ENCODE assay signal across 8 cellular contexts in genomic region chr19:916645-917322, GRCh38. TPM values are rescaled to one million over a fixed set of nuclear protein-coding genes. Genes with fewer than 3 reads are reported as not detected.
A peak's percentile ranks its signal among the peaks of the same experiment; 100 is the strongest.
DNase-seq lines count a peak whose midpoint lies in the region; ATAC-seq and TF ChIP-seq lines count a peak whose summit lies in the region.

No MANE protein-coding gene starts in this region.

- no TSS peak for BruUV-seq in HCT116 (replicated peaks; lab: Mats Ljungman, UMichigan)

- H3K9me3 ChIP-seq in AG04450 (ENCODE audit: control insufficient read depth, insufficient read depth, low read length) (peaks cover under 1% of the 10 kb centered on the region; the same call in 1 of the 2 replicates), HCT116 (ENCODE audit: control insufficient read depth in 1 of 2, insufficient read depth in 1 of 2, low read depth in 1 of 2, low read length in 2 of 2) (no peaks in the 10 kb centered on the region)

- TF ChIP-seq POLR2A in HCT116 (IDR thresholded peaks at IDR 0.05; ENCODE audit: borderline replicate concordance, extremely low read depth, insufficient read depth, insufficient read length), result no peak

- H3K9ac ChIP-seq in HCT116 (ENCODE audit: low read length), result peak overlapping the region; percentile 71

- TF ChIP-seq RAD21 in HCT116 (IDR thresholded peaks at IDR 0.05; ENCODE audit: low read depth), result no peak

- H3K4me3 Mint-ChIP-seq in activated T-cell treated with anti-CD3 and anti-CD28 coated beads, Interleukin-2, amount 50 U/mL, for 72 hours, result peak overlapping the region; percentile 40 to 53
- peak overlapping the region; percentile 37 to 48 (median 44) for H3K4me3 Mint-ChIP-seq in nephron
- H3K4me3 Mint-ChIP-seq in natural killer cell treated with Interleukin-12 subunit alpha and Interleukin-12 subunit beta and Interleukin-15 and Interleukin-18, amount 100 ng/mL, for 72 hours, result no peak overlapping the region

- H3K27ac Mint-ChIP-seq in activated T-cell treated with anti-CD3 and anti-CD28 coated beads, Interleukin-2, amount 50 U/mL, for 72 hours, result no peak overlapping the region
- no peak overlapping the region for H3K27ac Mint-ChIP-seq in nephron
- H3K27ac Mint-ChIP-seq in natural killer cell treated with Interleukin-12 subunit alpha and Interleukin-12 subunit beta and Interleukin-15 and Interleukin-18, amount 100 ng/mL, for 72 hours, result no peak overlapping the region

- no peaks in the 10 kb centered on the region for H3K9me3 Mint-ChIP-seq in activated T-cell treated with anti-CD3 and anti-CD28 coated beads, Interleukin-2, amount 50 U/mL, for 72 hours
- H3K9me3 Mint-ChIP-seq in nephron, result no peaks in the 10 kb centered on the region
- H3K9me3 Mint-ChIP-seq in natural killer cell treated with Interleukin-12 subunit alpha and Interleukin-12 subunit beta and Interleukin-15 and Interleukin-18, amount 100 ng/mL, for 72 hours, result no peaks in the 10 kb centered on the region

- H3K9me2 ChIP-seq in HCT116 (ENCODE audit: insufficient read depth), result no peaks in the 10 kb centered on the region

- H2AFZ ChIP-seq in HCT116 (ENCODE audit: low read depth, low read length, poor library complexity, severe bottlenecking), result peak overlapping the region; percentile 40

- ATAC-seq in HCT116, result peak; percentile 48
- no peak for ATAC-seq in activated T-cell treated with anti-CD3 and anti-CD28 coated beads, Interleukin-2, amount 50 U/mL, for 72 hours (replicated peaks in 1 of 2)
- no peak for ATAC-seq in GM18907 (IDR thresholded peaks at IDR 0.05; ENCODE audit: unreplicated experiment)
- no peak for ATAC-seq in natural killer cell treated with Interleukin-12 subunit alpha and Interleukin-12 subunit beta and Interleukin-15 and Interleukin-18, amount 100 ng/mL, for 72 hours

- H3K27me3 Mint-ChIP-seq in activated T-cell treated with anti-CD3 and anti-CD28 coated beads, Interleukin-2, amount 50 U/mL, for 72 hours (ENCODE audit: low read depth), result no peaks in the 10 kb centered on the region
- H3K27me3 Mint-ChIP-seq in nephron (ENCODE audit: low read depth), result peaks cover 52% of the 10 kb centered on the region
- H3K27me3 Mint-ChIP-seq in natural killer cell treated with Interleukin-12 subunit alpha and Interleukin-12 subunit beta and Interleukin-15 and Interleukin-18, amount 100 ng/mL, for 72 hours, result peaks cover 0 to 6% of the 10 kb centered on the region in 2 donors

- RAD21 ChIA-PET in HCT116 (lab: Charles Lee; ENCODE audit: low non-redundant PET in 1 of 2, low total read pairs in 2 of 2, uncharacterized antibody in 2 of 2, unreplicated experiment in 2 of 2), result interaction anchor here in 1 of 2 experiments (0.5 to 0.7 kb wide), 2 partner anchors 56 to 85 kb away, joined by 3 read pairs; no protein-coding TSS in a partner anchor

- CTCF ChIA-PET in AG04450 (lab: Charles Lee), result no interaction called here
- CTCF ChIA-PET in HCT116 (lab: Charles Lee), result no interaction called here

- intact Hi-C loops in HCT116 (cut with micrococcal nuclease), result loop anchor here (1.0 kb wide), 2 partner anchors 33 to 146 kb away; no protein-coding TSS in a partner anchor

- peak overlapping the region; percentile 17; the same call in 1 of the 2 replicates for H3K4me3 ChIP-seq in AG04450 (ENCODE audit: low read depth, low read length)
- peak overlapping the region; percentile 47 to 67 for H3K4me3 ChIP-seq in HCT116 (replicated peaks in 1 of 2; ENCODE audit: low read depth in 1 of 2, low read length in 2 of 2)

- H3K27me3 ChIP-seq in AG04450 (ENCODE audit: control insufficient read depth, insufficient read depth, low read length) (peaks cover 27% of the 10 kb centered on the region), HCT116 (ENCODE audit: insufficient read depth, low read length) (no peaks in the 10 kb centered on the region)

- no peaks in the 10 kb centered on the region for H4K20me1 ChIP-seq in HCT116 (ENCODE audit: insufficient read depth)

- H3K27ac ChIP-seq in AG04450 (ENCODE audit: low read depth, low read length) (no peak overlapping the region), HCT116 (ENCODE audit: low read depth, low read length) (peak overlapping the region; percentile 71; the same call in 1 of the 2 replicates)

- H3K4me2 ChIP-seq in HCT116 (ENCODE audit: low read length), result peak overlapping the region; percentile 98

- no peaks in the 10 kb centered on the region for H3K36me3 Mint-ChIP-seq in activated T-cell treated with anti-CD3 and anti-CD28 coated beads, Interleukin-2, amount 50 U/mL, for 72 hours (ENCODE audit: insufficient read depth in 2 of 2)
- H3K36me3 Mint-ChIP-seq in nephron (ENCODE audit: low read depth), result peaks cover 3% of the 10 kb centered on the region
- no peaks in the 10 kb centered on the region for H3K36me3 Mint-ChIP-seq in natural killer cell treated with Interleukin-12 subunit alpha and Interleukin-12 subunit beta and Interleukin-15 and Interleukin-18, amount 100 ng/mL, for 72 hours

- no peaks in the 10 kb centered on the region for H3K36me3 ChIP-seq in HCT116 (ENCODE audit: control insufficient read depth in 1 of 2, insufficient read depth in 2 of 2, low read length in 2 of 2)

- H3K79me2 ChIP-seq in HCT116 (ENCODE audit: insufficient read depth, low read length), result peaks cover 7% of the 10 kb centered on the region

- peaks cover 25% of the 10 kb centered on the region for H3K4me1 Mint-ChIP-seq in activated T-cell treated with anti-CD3 and anti-CD28 coated beads, Interleukin-2, amount 50 U/mL, for 72 hours (ENCODE audit: low read depth)
- H3K4me1 Mint-ChIP-seq in nephron, result peaks cover 1% of the 10 kb centered on the region
- H3K4me1 Mint-ChIP-seq in natural killer cell treated with Interleukin-12 subunit alpha and Interleukin-12 subunit beta and Interleukin-15 and Interleukin-18, amount 100 ng/mL, for 72 hours (ENCODE audit: low read depth in 2 of 2), result peaks cover 6 to 10% of the 10 kb centered on the region in 2 donors

- no peak for DNase-seq in AG04450 (ENCODE audit: low read depth, low spot score)
- no peak for DNase-seq in HCT116 (ENCODE audit: low read depth, low spot score)
- DNase-seq in activated T-cell treated with anti-CD3 and anti-CD28 coated beads, Interleukin-2, amount 50 U/mL, for 72 hours, result peak; percentile 40 to 43
- DNase-seq in cerebellar cortex (ENCODE audit: low spot score), result no peak
- DNase-seq in natural killer cell treated with Interleukin-12 subunit alpha and Interleukin-12 subunit beta and Interleukin-15 and Interleukin-18, amount 100 ng/mL, for 72 hours (ENCODE audit: low spot score), result no peak
- DNase-seq in dermis blood vessel endothelial cell, result no peak

- TF ChIP-seq CTCF in AG04450 (IDR thresholded peaks at IDR 0.05; ENCODE audit: low read depth, low read length), result no peak
- TF ChIP-seq CTCF in HCT116 (IDR thresholded peaks at IDR 0.05 in 2 of 3, conservative IDR thresholded peaks at IDR 0.05 in 1 of 3; ENCODE audit: borderline replicate concordance in 1 of 3, insufficient read depth in 1 of 3, low read depth in 2 of 3, low read length in 2 of 3), result no peak
- no peak for TF ChIP-seq CTCF in nephron (IDR thresholded peaks at IDR 0.05; ENCODE audit: unreplicated experiment in 3 of 3)

- peaks cover 6 to 29% of the 10 kb centered on the region in 2 experiments for H3K4me1 ChIP-seq in HCT116 (ENCODE audit: control insufficient read depth in 1 of 2, insufficient read depth in 2 of 2, low read length in 2 of 2)

- POLR2A ChIA-PET in AG04450 (lab: Yijun Ruan, JAX), result no interaction called here
- POLR2A ChIA-PET in HCT116 (lab: Charles Lee), result no interaction called here

TF ChIP-seq in HCT116, 20 proteins besides CTCF, POLR2A, EP300 and RAD21 (continues in another document):
- peak; percentile 60 for TF ChIP-seq EGR1 (IDR thresholded peaks at IDR 0.05; ENCODE audit: low read depth)

RNA-seq across cellular contexts. Expression of gene KISS1R, which starts 0.3 kb away (rescaled TPM):
- polyA plus RNA-seq in AG04450 (2011; rRNA removed), result not detected in 2 replicates
- polyA minus RNA-seq in AG04450 (2011; rRNA and poly(A)+ RNA removed), result not detected in 2 replicates
- total RNA-seq in HCT116 (2021; ENCODE audit: unreplicated experiment) (5.9 TPM), dermis blood vessel endothelial cell (not detected in 2 replicates)
- polyA plus RNA-seq in HCT116 (2012), result 3.7 and 4.2 TPM in 2 replicates
- total RNA-seq in activated T-cell treated with anti-CD3 and anti-CD28 coated beads, Interleukin-2, amount 50 U/mL, for 72 hours, result 1 to 10 TPM; 1.0 to 3.6 TPM
- total RNA-seq in natural killer cell treated with Interleukin-12 subunit alpha and Interleukin-12 subunit beta and Interleukin-15 and Interleukin-18, amount 100 ng/mL, for 72 hours, result 1 to 10 TPM in 1 of 2 donors, not detected in 1; 1.1 TPM

RNA-seq across cellular contexts. Expression of gene R3HDM4, which starts 3.8 kb away (rescaled TPM):
- polyA plus RNA-seq in AG04450 (2011; rRNA removed), result 24.0 and 30.9 TPM in 2 replicates
- 16.4 and 20.4 TPM in 2 replicates for polyA minus RNA-seq in AG04450 (2011; rRNA and poly(A)+ RNA removed)
- 92.3 TPM for total RNA-seq in HCT116 (2021; ENCODE audit: unreplicated experiment)
- 88.5 and 90.3 TPM in 2 replicates for polyA plus RNA-seq in HCT116 (2012)
- 100 to 1,000 TPM; 109 to 126 TPM for total RNA-seq in activated T-cell treated with anti-CD3 and anti-CD28 coated beads, Interleukin-2, amount 50 U/mL, for 72 hours
- 10 to 100 TPM; 48.4 to 68.3 TPM for total RNA-seq in natural killer cell treated with Interleukin-12 subunit alpha and Interleukin-12 subunit beta and Interleukin-15 and Interleukin-18, amount 100 ng/mL, for 72 hours
- 36.9 and 47.0 TPM in 2 replicates for total RNA-seq in dermis blood vessel endothelial cell

RNA-seq across cellular contexts. Expression of gene ARID3A, which starts 9.1 kb away (rescaled TPM):
- polyA plus RNA-seq in AG04450 (2011; rRNA removed), result 7.6 and 12.2 TPM in 2 replicates
- 29.7 and 32.4 TPM in 2 replicates for polyA minus RNA-seq in AG04450 (2011; rRNA and poly(A)+ RNA removed)
- total RNA-seq in HCT116 (2021; ENCODE audit: unreplicated experiment) (21.8 TPM), dermis blood vessel endothelial cell (9.0 and 9.7 TPM in 2 replicates)
- 12.8 and 17.5 TPM in 2 replicates for polyA plus RNA-seq in HCT116 (2012)
- 10 to 100 TPM; 31.7 to 34.0 TPM for total RNA-seq in activated T-cell treated with anti-CD3 and anti-CD28 coated beads, Interleukin-2, amount 50 U/mL, for 72 hours
- total RNA-seq in natural killer cell treated with Interleukin-12 subunit alpha and Interleukin-12 subunit beta and Interleukin-15 and Interleukin-18, amount 100 ng/mL, for 72 hours, result 10 to 100 TPM; 42.8 to 46.1 TPM

RNA-seq across cellular contexts. Expression of gene RNU6-9, which starts 23.5 kb away (rescaled TPM):
- not detected in 2 replicates for polyA plus RNA-seq in AG04450 (2011; rRNA removed)
- polyA minus RNA-seq in AG04450 (2011; rRNA and poly(A)+ RNA removed), result under 0.01 TPM in 1 of 2 replicates, not detected in the other
- total RNA-seq in HCT116 (2021; ENCODE audit: unreplicated experiment), result not detected
- polyA plus RNA-seq in HCT116 (2012), result not detected in 2 replicates
- not detected for total RNA-seq in activated T-cell treated with anti-CD3 and anti-CD28 coated beads, Interleukin-2, amount 50 U/mL, for 72 hours
- total RNA-seq in natural killer cell treated with Interleukin-12 subunit alpha and Interleukin-12 subunit beta and Interleukin-15 and Interleukin-18, amount 100 ng/mL, for 72 hours, result not detected
- total RNA-seq in dermis blood vessel endothelial cell, result not detected in 2 replicates

RNA-seq across cellular contexts. Expression of gene MED16, which starts 23.8 kb away (rescaled TPM):
- polyA plus RNA-seq in AG04450 (2011; rRNA removed), result 22.7 and 31.7 TPM in 2 replicates
- polyA minus RNA-seq in AG04450 (2011; rRNA and poly(A)+ RNA removed), result 22.3 and 29.1 TPM in 2 replicates
- total RNA-seq in HCT116 (2021; ENCODE audit: unreplicated experiment) (73.6 TPM), dermis blood vessel endothelial cell (40.5 and 64.0 TPM in 2 replicates)
- polyA plus RNA-seq in HCT116 (2012), result 52.1 and 55.5 TPM in 2 replicates
- total RNA-seq in activated T-cell treated with anti-CD3 and anti-CD28 coated beads, Interleukin-2, amount 50 U/mL, for 72 hours, result 10 to 100 TPM; 59.8 to 62.2 TPM
- 10 to 100 TPM; 46.4 to 79.6 TPM for total RNA-seq in natural killer cell treated with Interleukin-12 subunit alpha and Interleukin-12 subunit beta and Interleukin-15 and Interleukin-18, amount 100 ng/mL, for 72 hours

Comparison
In these comparisons a context has a peak if more than half of its experiments do, and no peak if none do; other contexts are left out.
1. DNase-seq: peak in activated T-cell treated with anti-CD3 and anti-CD28 coated beads, Interleukin-2, amount 50 U/mL, for 72 hours (2 of 2); none in AG04450 (single experiment), HCT116 (single experiment), cerebellar cortex (single experiment), natural killer cell treated with Interleukin-12 subunit alpha and Interleukin-12 subunit beta and Interleukin-15 and Interleukin-18, amount 100 ng/mL, for 72 hours (single experiment) and dermis blood vessel endothelial cell (single experiment).